ENCODE assay signal across 16 cellular contexts in the genomic region with DNA sequence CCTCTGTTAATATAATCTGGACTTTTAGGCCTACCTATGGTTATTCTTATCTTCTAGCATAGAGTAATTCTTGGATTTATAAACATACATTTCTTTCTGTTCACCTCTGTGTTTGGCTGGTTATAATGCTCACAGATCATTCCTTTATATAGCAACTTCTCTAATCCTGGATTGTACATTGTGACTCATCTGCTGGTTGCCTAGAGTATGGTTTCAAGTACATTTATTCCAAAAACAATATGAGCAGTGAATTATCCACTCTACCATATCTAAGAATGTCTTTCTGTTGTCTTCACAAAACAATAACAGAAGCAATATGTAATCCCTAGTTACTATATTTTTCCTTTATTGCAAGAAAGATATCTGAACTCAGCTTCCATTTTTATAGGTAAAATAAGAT. TPM values are rescaled to one million over a fixed set of nuclear protein-coding genes. Genes with fewer than 3 reads are reported as not detected.
DNase-seq lines count a peak whose midpoint lies in the region; ATAC-seq and TF ChIP-seq lines count a peak whose summit lies in the region.
"Had no signal": no experiment of that assay in that cellular context is flagged by ENCODE, and none has a peak within 500 bp of the region (broad histone marks: within the 10 kb centered on the region; RNA-seq: fewer than 3 reads in every experiment).

No MANE protein-coding gene starts in this region.

- no peak overlapping the region for H2AFZ ChIP-seq in osteoblast (ENCODE audit: low read length)

- DNase-seq in Ammon's horn (ENCODE audit: low spot score) (peak; percentile 20), RWPE2 (ENCODE audit: low spot score) (no peak), fibroblast of gingiva (ENCODE audit: low read depth) (peak; percentile 68), osteoblast (ENCODE audit: insufficient read length, low spot score, missing footprints) (peak; percentile 78), NCI-H2029 treated with DMSO at 0.1 percent for 48 hours (lab: John Stamatoyannopoulos, UW) (no peak)
- DNase-seq: activated CD4-positive, alpha-beta T cell treated with anti-CD3 and anti-CD28 coated beads for 1 hour; activated T-cell treated with anti-CD3 and anti-CD28 coated beads for 4 hours; effector CD8-positive, alpha-beta T cell; MM.1S; NCI-H2171; nucleus accumbens; SW 1271 had no signal

- H3K36me3 ChIP-seq in RWPE2 (ENCODE audit: low read depth) (no peaks in the 10 kb centered on the region; the same call in 1 of the 2 replicates), osteoblast (ENCODE audit: insufficient read depth, low read length) (no peaks in the 10 kb centered on the region)

- TF ChIP-seq CTCF in RWPE2 (IDR thresholded peaks at IDR 0.05; ENCODE audit: poor library complexity, severe bottlenecking) (no peak), osteoblast (IDR thresholded peaks at IDR 0.05; ENCODE audit: extremely low read depth, low read depth, low read length) (no peak)

- H3K27ac ChIP-seq in RWPE2 (ENCODE audit: poor library complexity, severe bottlenecking) (no peak overlapping the region), osteoblast (ENCODE audit: low read depth, low read length) (peak overlapping the region; percentile 74)

- peak; percentile 81 for ATAC-seq in RWPE2 (ENCODE audit: low read depth)
- no peak for ATAC-seq in GM21717 (IDR thresholded peaks at IDR 0.05; ENCODE audit: unreplicated experiment)
- no peak for ATAC-seq in GM21526 (IDR thresholded peaks at IDR 0.05; ENCODE audit: low FRiP score, unreplicated experiment)
- no peak for ATAC-seq in GM19324 (IDR thresholded peaks at IDR 0.05; ENCODE audit: low FRiP score, unreplicated experiment)

- H3K4me3 ChIP-seq in RWPE2 (ENCODE audit: severe bottlenecking), result no peak overlapping the region
- H3K4me3 ChIP-seq in osteoblast (ENCODE audit: insufficient read depth, low read length), result no peak overlapping the region
- H3K4me3 ChIP-seq: lung had no signal

- H3K4me2 ChIP-seq in osteoblast (ENCODE audit: insufficient read depth, low read length), result peak overlapping the region; percentile 8

- H3K9me3 ChIP-seq in RWPE2 (ENCODE audit: severe bottlenecking) (no peaks in the 10 kb centered on the region), osteoblast (ENCODE audit: low read depth, low read length) (no peaks in the 10 kb centered on the region)

- peaks cover 18% of the 10 kb centered on the region for H3K4me1 ChIP-seq in RWPE2 (ENCODE audit: insufficient read depth, poor library complexity, severe bottlenecking)
- H3K4me1 ChIP-seq in osteoblast (ENCODE audit: insufficient read depth, low read length), result peaks cover 27% of the 10 kb centered on the region

- H3K27me3 ChIP-seq in RWPE2 (ENCODE audit: insufficient read depth, poor library complexity, severe bottlenecking) (no peaks in the 10 kb centered on the region), osteoblast (ENCODE audit: insufficient read depth, low read length) (no peaks in the 10 kb centered on the region)

- no peaks in the 10 kb centered on the region for H3K79me2 ChIP-seq in osteoblast (ENCODE audit: insufficient read depth, low read length)

- H4K20me1 ChIP-seq in osteoblast (ENCODE audit: insufficient read depth, low read length), result no peaks in the 10 kb centered on the region

RNA-seq across cellular contexts. Expression of a gene that starts 35.3 kb away (rescaled TPM):
- 2.1 and 3.6 TPM in 2 replicates for total RNA-seq in osteoblast

Comparison
In these comparisons a context has a peak if more than half of its experiments do, and no peak if none do; other contexts are left out.
1. DNase-seq: peak in Ammon's horn (single experiment), fibroblast of gingiva (single experiment) and osteoblast (single experiment); none in RWPE2 (single experiment) and NCI-H2029 treated with DMSO at 0.1 percent for 48 hours (single experiment).